In genomic region chr22:40690370-40690769, GRCh38 we compare ENCODE assay signal across 1 cellular context.
TF ChIP-seq lines count a peak whose summit lies in the region.

No MANE protein-coding gene starts in this region.

TF ChIP-seq in HEK293T, 16 proteins besides CTCF, POLR2A, EP300 and RAD21 (continued from another document):
- TF ChIP-seq ARNT (IDR thresholded peaks at IDR 0.05) (no peak), LEF1 (IDR thresholded peaks at IDR 0.05; ENCODE audit: borderline replicate concordance) (no peak), BHLHE40 (IDR thresholded peaks at IDR 0.05; ENCODE audit: borderline replicate concordance) (no peak), NFRKB (IDR thresholded peaks at IDR 0.05) (no peak), SUZ12 (IDR thresholded peaks at IDR 0.05) (no peak), FOXK2 (IDR thresholded peaks at IDR 0.05) (no peak), HDGF (IDR thresholded peaks at IDR 0.05; ENCODE audit: borderline replicate concordance) (no peak), FOXM1 (IDR thresholded peaks at IDR 0.05; ENCODE audit: borderline replicate concordance) (no peak), L3MBTL2 (conservative IDR thresholded peaks at IDR 0.05) (no peak), SP1 (IDR thresholded peaks at IDR 0.05) (no peak), ZNF384 (IDR thresholded peaks at IDR 0.05) (no peak), FOXA1 (IDR thresholded peaks at IDR 0.05) (no peak), PKNOX1 (IDR thresholded peaks at IDR 0.05) (no peak), CTBP1 (IDR thresholded peaks at IDR 0.05; ENCODE audit: borderline replicate concordance) (no peak)
